In genomic region chr1:21329209-21329844, GRCh38 we compare ENCODE assay signal across 9 cellular contexts. TPM values are rescaled to one million over a fixed set of nuclear protein-coding genes. Genes with fewer than 3 reads are reported as not detected.
A peak's percentile ranks its signal among the peaks of the same experiment; 100 is the strongest.
DNase-seq lines count a peak whose midpoint lies in the region; ATAC-seq and TF ChIP-seq lines count a peak whose summit lies in the region.
"Had no signal": no experiment of that assay in that cellular context is flagged by ENCODE, and none has a peak within 500 bp of the region (broad histone marks: within the 10 kb centered on the region; RNA-seq: fewer than 3 reads in every experiment).

No MANE protein-coding gene starts in this region.

- peaks cover 67% of the 10 kb centered on the region for H3K4me1 Mint-ChIP-seq in activated T-helper 2 cell treated with anti-CD3 and anti-CD28 coated beads, Interferon-gamma antibody, Interleukin-2, Interleukin-4, amounts not matched to agents 10 μg/mL and 5 μg/mL and 100 μg/mL, durations not matched to agents 14 hours and 24 hours and 36 hours (ENCODE audit: low read depth)

- no peak for ATAC-seq in right cardiac atrium
- ATAC-seq in Right ventricle myocardium superior (ENCODE audit: poor library complexity) = no peak
- peak; percentile 42 for ATAC-seq in left lung
- no peak for ATAC-seq in GM18519 (IDR thresholded peaks at IDR 0.05; ENCODE audit: low FRiP score, unreplicated experiment)
- ATAC-seq in HG03457 (IDR thresholded peaks at IDR 0.05; ENCODE audit: unreplicated experiment) = no peak

- H3K4me3 ChIP-seq in right cardiac atrium (ENCODE audit: low read length) = no peak overlapping the region
- no peak overlapping the region for H3K4me3 ChIP-seq in left lung
- H3K4me3 ChIP-seq in vagina = no peak overlapping the region

- peaks cover 34% of the 10 kb centered on the region for H3K36me3 Mint-ChIP-seq in activated T-helper 2 cell treated with anti-CD3 and anti-CD28 coated beads, Interferon-gamma antibody, Interleukin-2, Interleukin-4, amounts not matched to agents 10 μg/mL and 5 μg/mL and 100 μg/mL, durations not matched to agents 14 hours and 24 hours and 36 hours (ENCODE audit: low read depth)

- TF ChIP-seq CTCF in left lung (IDR thresholded peaks at IDR 0.05) (no peak), vagina (IDR thresholded peaks at IDR 0.05) (no peak)

- DNase-seq in right cardiac atrium (no peak), Right ventricle myocardium superior (no peak), left lung (no peak), vagina (ENCODE audit: extremely low spot score in 2 of 2) (no peak), DMS 273 (lab: John Stamatoyannopoulos, UW; ENCODE audit: unreplicated experiment) (no peak)
- no peak for DNase-seq in activated T-helper 2 cell treated with anti-CD3 and anti-CD28 coated beads, Interferon-gamma antibody, Interleukin-2, Interleukin-4, amounts not matched to agents 10 μg/mL and 5 μg/mL and 100 μg/mL, durations not matched to agents 14 hours and 24 hours and 36 hours (ENCODE audit: low spot score)
- DNase-seq: DMS79 had no signal

- TF ChIP-seq POLR2A in vagina (IDR thresholded peaks at IDR 0.05) = no peak

- H3K4me1 ChIP-seq in right cardiac atrium (ENCODE audit: control insufficient read depth, insufficient read depth, low read length) (peaks cover 42% of the 10 kb centered on the region), left lung (peaks cover 25 to 87% of the 10 kb centered on the region in 2 donors), vagina (peaks cover 97% of the 10 kb centered on the region)

- no peaks in the 10 kb centered on the region for H3K27me3 Mint-ChIP-seq in activated T-helper 2 cell treated with anti-CD3 and anti-CD28 coated beads, Interferon-gamma antibody, Interleukin-2, Interleukin-4, amounts not matched to agents 10 μg/mL and 5 μg/mL and 100 μg/mL, durations not matched to agents 14 hours and 24 hours and 36 hours (ENCODE audit: low read depth)

- peak overlapping the region; percentile 26 for H3K27ac Mint-ChIP-seq in activated T-helper 2 cell treated with anti-CD3 and anti-CD28 coated beads, Interferon-gamma antibody, Interleukin-2, Interleukin-4, amounts not matched to agents 10 μg/mL and 5 μg/mL and 100 μg/mL, durations not matched to agents 14 hours and 24 hours and 36 hours

- no peak overlapping the region for H3K4me3 Mint-ChIP-seq in activated T-helper 2 cell treated with anti-CD3 and anti-CD28 coated beads, Interferon-gamma antibody, Interleukin-2, Interleukin-4, amounts not matched to agents 10 μg/mL and 5 μg/mL and 100 μg/mL, durations not matched to agents 14 hours and 24 hours and 36 hours (ENCODE audit: low read depth)

- H3K36me3 ChIP-seq in left lung (no peaks in the 10 kb centered on the region), vagina (no peaks in the 10 kb centered on the region)

- no peaks in the 10 kb centered on the region for H3K9me3 ChIP-seq in right cardiac atrium (ENCODE audit: control insufficient read depth, low read length)
- H3K9me3 ChIP-seq in left lung = no peaks in the 10 kb centered on the region
- H3K9me3 ChIP-seq in vagina = no peaks in the 10 kb centered on the region

- H3K9me3 Mint-ChIP-seq in activated T-helper 2 cell treated with anti-CD3 and anti-CD28 coated beads, Interferon-gamma antibody, Interleukin-2, Interleukin-4, amounts not matched to agents 10 μg/mL and 5 μg/mL and 100 μg/mL, durations not matched to agents 14 hours and 24 hours and 36 hours = no peaks in the 10 kb centered on the region

- WGBS in right cardiac atrium = 80% methylated on average over 7 of the region's 7 CpGs

- H3K27me3 ChIP-seq in right cardiac atrium (ENCODE audit: control insufficient read depth, insufficient read depth) (no peaks in the 10 kb centered on the region), left lung (no peaks in the 10 kb centered on the region), vagina (no peaks in the 10 kb centered on the region)

- intact Hi-C loops in right cardiac atrium (cut with DNase I) (loop anchor here in 1 of 4 donors (10.0 kb wide), 1 partner anchor 65 kb away; no protein-coding TSS in a partner anchor), Right ventricle myocardium superior (cut with DNase I) (no loop called here), left lung (cut with DNase I) (no loop called here), vagina (cut with DNase I) (no loop called here)
- intact Hi-C loops in activated T-helper 2 cell treated with anti-CD3 and anti-CD28 coated beads, Interferon-gamma antibody, Interleukin-2, Interleukin-4, amounts not matched to agents 10 μg/mL and 5 μg/mL and 100 μg/mL, durations not matched to agents 14 hours and 24 hours and 36 hours (cut with micrococcal nuclease) = no loop called here

- peak overlapping the region; percentile 6 for H3K27ac ChIP-seq in right cardiac atrium (ENCODE audit: low read length)
- peak overlapping the region; percentile 23 to 60 for H3K27ac ChIP-seq in left lung
- H3K27ac ChIP-seq in vagina = peak overlapping the region; percentile 59

RNA-seq across cellular contexts. Expression of gene ECE1, which starts 39.1 kb away (rescaled TPM):
- total RNA-seq in right cardiac atrium (100 to 1,000 TPM in 3 of 4 donors, 10 to 100 TPM in 1; 99.1 to 158 (median 114) TPM), Right ventricle myocardium superior (45.3 TPM), left lung (100 to 1,000 TPM in 1 of 2 donors, 10 to 100 TPM in 1; 91.7 to 107 TPM), vagina (93.8 TPM)
- 76.2 TPM for polyA plus RNA-seq in right cardiac atrium
- 94.1 and 97.0 TPM in 2 replicates for total RNA-seq in activated T-helper 2 cell treated with anti-CD3 and anti-CD28 coated beads, Interferon-gamma antibody, Interleukin-2, Interleukin-4, amounts not matched to agents 10 μg/mL and 5 μg/mL and 100 μg/mL, durations not matched to agents 14 hours and 24 hours and 36 hours

Comparison
In these comparisons a context has a peak if more than half of its experiments do, and no peak if none do; other contexts are left out.
1. H3K27ac ChIP-seq: peak in every context shown above with its lines; median percentile 59 in vagina; 42 in left lung; 6 in right cardiac atrium.